2 cellular contexts compared by ENCODE assay signal in the genomic region with DNA sequence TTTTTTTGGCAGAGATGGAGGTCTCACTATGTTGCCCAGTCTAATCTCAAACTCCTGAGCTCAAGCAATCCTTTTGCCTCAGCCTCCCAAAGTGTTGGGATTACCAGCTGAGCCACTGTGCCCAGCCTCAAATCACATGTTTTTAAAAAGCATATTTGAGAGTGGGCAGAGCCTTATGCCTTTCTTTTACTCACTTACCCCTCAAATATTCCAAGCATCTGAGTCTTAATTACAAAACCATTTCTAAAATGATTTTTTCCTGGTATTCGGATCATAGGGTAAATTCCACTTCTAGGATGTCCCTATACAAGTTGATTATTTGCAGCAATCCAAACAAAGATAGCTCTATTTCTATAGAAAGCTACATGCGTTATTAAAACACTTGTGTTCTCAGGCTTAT.
TF ChIP-seq lines count a peak whose summit lies in the region.

No MANE protein-coding gene starts in this region.

TF ChIP-seq in IMR-90, 13 proteins besides CTCF, POLR2A, EP300 and RAD21:
- TF ChIP-seq BHLHE40 (IDR thresholded peaks at IDR 0.05; ENCODE audit: low read depth, low read length) (no peak), ELK1 (IDR thresholded peaks at IDR 0.05; ENCODE audit: borderline replicate concordance, low read depth, low read length) (no peak), MAZ (IDR thresholded peaks at IDR 0.05; ENCODE audit: borderline replicate concordance, low read depth, low read length) (no peak), NFE2L2 (IDR thresholded peaks at IDR 0.05; ENCODE audit: low read depth, low read length) (no peak), MAFK (IDR thresholded peaks at IDR 0.05; ENCODE audit: low read depth, low read length) (no peak), RFX5 (IDR thresholded peaks at IDR 0.05; ENCODE audit: low read depth, low read length) (no peak), RCOR1 (IDR thresholded peaks at IDR 0.05; ENCODE audit: insufficient replicate concordance, low read length) (no peak), CEBPB (IDR thresholded peaks at IDR 0.05; ENCODE audit: low read depth, low read length) (no peak)

TF ChIP-seq in GM12878, 131 proteins besides CTCF, POLR2A, EP300 and RAD21:
- TF ChIP-seq REST (IDR thresholded peaks at IDR 0.05; ENCODE audit: low read depth, low read length) = no peak
- no peak for TF ChIP-seq MYC (IDR thresholded peaks at IDR 0.05; ENCODE audit: insufficient read depth, insufficient read length, insufficient replicate concordance, low read length, severe bottlenecking)
- no peak for TF ChIP-seq TARDBP (IDR thresholded peaks at IDR 0.05; ENCODE audit: borderline replicate concordance)
- TF ChIP-seq NFIC (IDR thresholded peaks at IDR 0.05; ENCODE audit: low read depth, low read length) = no peak
- no peak for TF ChIP-seq HDGF (IDR thresholded peaks at IDR 0.05)
- TF ChIP-seq FOXM1 (IDR thresholded peaks at IDR 0.05; ENCODE audit: low read depth, low read length) = no peak
- TF ChIP-seq, protein P1, sequence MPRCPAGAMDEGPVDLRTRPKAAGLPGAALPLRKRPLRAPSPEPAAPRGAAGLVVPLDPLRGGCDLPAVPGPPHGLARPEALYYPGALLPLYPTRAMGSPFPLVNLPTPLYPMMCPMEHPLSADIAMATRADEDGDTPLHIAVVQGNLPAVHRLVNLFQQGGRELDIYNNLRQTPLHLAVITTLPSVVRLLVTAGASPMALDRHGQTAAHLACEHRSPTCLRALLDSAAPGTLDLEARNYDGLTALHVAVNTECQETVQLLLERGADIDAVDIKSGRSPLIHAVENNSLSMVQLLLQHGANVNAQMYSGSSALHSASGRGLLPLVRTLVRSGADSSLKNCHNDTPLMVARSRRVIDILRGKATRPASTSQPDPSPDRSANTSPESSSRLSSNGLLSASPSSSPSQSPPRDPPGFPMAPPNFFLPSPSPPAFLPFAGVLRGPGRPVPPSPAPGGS (IDR thresholded peaks at IDR 0.05; ENCODE audit: borderline replicate concordance, insufficient read depth, low read depth, low read length, poor library complexity, severe bottlenecking) = no peak
- TF ChIP-seq POLR2AphosphoS5 (IDR thresholded peaks at IDR 0.05; ENCODE audit: low read length) = no peak
- no peak for TF ChIP-seq RAD51 (IDR thresholded peaks at IDR 0.05)
- no peak for TF ChIP-seq EGR1 (IDR thresholded peaks at IDR 0.05; ENCODE audit: borderline replicate concordance in 1 of 2, low read depth in 2 of 2, low read length in 2 of 2)
- TF ChIP-seq, protein P2, sequence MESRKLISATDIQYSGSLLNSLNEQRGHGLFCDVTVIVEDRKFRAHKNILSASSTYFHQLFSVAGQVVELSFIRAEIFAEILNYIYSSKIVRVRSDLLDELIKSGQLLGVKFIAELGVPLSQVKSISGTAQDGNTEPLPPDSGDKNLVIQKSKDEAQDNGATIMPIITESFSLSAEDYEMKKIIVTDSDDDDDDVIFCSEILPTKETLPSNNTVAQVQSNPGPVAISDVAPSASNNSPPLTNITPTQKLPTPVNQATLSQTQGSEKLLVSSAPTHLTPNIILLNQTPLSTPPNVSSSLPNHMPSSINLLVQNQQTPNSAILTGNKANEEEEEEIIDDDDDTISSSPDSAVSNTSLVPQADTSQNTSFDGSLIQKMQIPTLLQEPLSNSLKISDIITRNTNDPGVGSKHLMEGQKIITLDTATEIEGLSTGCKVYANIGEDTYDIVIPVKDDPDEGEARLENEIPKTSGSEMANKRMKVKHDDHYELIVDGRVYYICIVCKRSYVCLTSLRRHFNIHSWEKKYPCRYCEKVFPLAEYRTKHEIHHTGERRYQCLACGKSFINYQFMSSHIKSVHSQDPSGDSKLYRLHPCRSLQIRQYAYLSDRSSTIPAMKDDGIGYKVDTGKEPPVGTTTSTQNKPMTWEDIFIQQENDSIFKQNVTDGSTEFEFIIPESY (IDR thresholded peaks at IDR 0.05) = no peak
- no peak for TF ChIP-seq NR2C2 (IDR thresholded peaks at IDR 0.05; ENCODE audit: borderline replicate concordance, control insufficient read depth, insufficient read length, low read depth)
- no peak for TF ChIP-seq SREBF1 (IDR thresholded peaks at IDR 0.05; ENCODE audit: low read length)
- no peak for TF ChIP-seq ZBTB4 (CRISPR knock-in tag; IDR thresholded peaks at IDR 0.05)
